ENCODE assay signal across 8 cellular contexts in genomic region chr21:14864211-14865021, GRCh38.
DNase-seq lines count a peak whose midpoint lies in the region; ATAC-seq and TF ChIP-seq lines count a peak whose summit lies in the region.

No MANE protein-coding gene starts in this region.

- no peak overlapping the region for H3K27ac ChIP-seq in SJSA1
- H3K27ac ChIP-seq in effector memory CD4-positive, alpha-beta T cell (ENCODE audit: insufficient read depth, low read length, poor library complexity, severe bottlenecking): no peak overlapping the region

- TF ChIP-seq CTCF in cardiac fibroblast (IDR thresholded peaks at IDR 0.05; ENCODE audit: low read depth, low read length) (peak; percentile 84), kidney epithelial cell (IDR thresholded peaks at IDR 0.05; ENCODE audit: insufficient read depth, low read length, poor library complexity, severe bottlenecking) (peak; percentile 89)

- DNase-seq in D341Med (ENCODE audit: low spot score) (peak; percentile 72), HS-27A (ENCODE audit: low read depth) (peak; percentile 51), SJSA1 (ENCODE audit: low read depth in 1 of 2, low spot score in 2 of 2) (peak; percentile 42 to 59), cardiac fibroblast (ENCODE audit: low read depth in 2 of 2) (peak; percentile 83 to 91), kidney epithelial cell (ENCODE audit: low read depth) (no peak)
- DNase-seq in stimulated activated CD4-positive, alpha-beta T cell treated with anti-CD3 and anti-CD28 coated beads, Interleukin-2, amount 100 ng/mL, for 48 hours: peak; percentile 14 to 37
- DNase-seq in effector memory CD4-positive, alpha-beta T cell: no peak

- H3K27me3 ChIP-seq in SJSA1 (replicated peaks): no peaks in the 10 kb centered on the region
- no peaks in the 10 kb centered on the region for H3K27me3 ChIP-seq in kidney epithelial cell (ENCODE audit: control insufficient read depth, insufficient read depth, low read length)
- H3K27me3 ChIP-seq in effector memory CD4-positive, alpha-beta T cell (replicated peaks; ENCODE audit: control insufficient read depth, insufficient read depth, low read length, poor library complexity, severe bottlenecking): no peaks in the 10 kb centered on the region

- 0 out of 2 replicates have a peak, but pooled peaks cover 3% of the 10 kb centered on the region for H3K4me1 ChIP-seq in SJSA1 (replicated peaks)
- no peaks in the 10 kb centered on the region for H3K4me1 ChIP-seq in effector memory CD4-positive, alpha-beta T cell (ENCODE audit: control insufficient read depth, insufficient read depth, low read length, poor library complexity, severe bottlenecking)

- peak; percentile 73 for ATAC-seq in GM19452 (IDR thresholded peaks at IDR 0.05; ENCODE audit: unreplicated experiment)

- H3K36me3 ChIP-seq in SJSA1 (no peaks in the 10 kb centered on the region), kidney epithelial cell (ENCODE audit: control insufficient read depth, insufficient read depth, low read length) (no peaks in the 10 kb centered on the region)
- no peaks in the 10 kb centered on the region for H3K36me3 ChIP-seq in effector memory CD4-positive, alpha-beta T cell (ENCODE audit: control insufficient read depth, insufficient read depth, low read length)

- no peaks in the 10 kb centered on the region for H3K9me3 ChIP-seq in SJSA1 (replicated peaks)
- H3K9me3 ChIP-seq in effector memory CD4-positive, alpha-beta T cell (ENCODE audit: control insufficient read depth, low read length): no peaks in the 10 kb centered on the region

- no peak overlapping the region for H3K4me3 ChIP-seq in SJSA1
- no peak overlapping the region for H3K4me3 ChIP-seq in cardiac fibroblast (replicated peaks in 1 of 2; ENCODE audit: low read depth in 2 of 2, low read length in 2 of 2)
- no peak overlapping the region for H3K4me3 ChIP-seq in kidney epithelial cell (ENCODE audit: low read depth, low read length)
- no peak overlapping the region for H3K4me3 ChIP-seq in effector memory CD4-positive, alpha-beta T cell (ENCODE audit: insufficient read depth, low read depth, low read length, poor library complexity, severe bottlenecking)

Comparison
In these comparisons a context has a peak if more than half of its experiments do, and no peak if none do; other contexts are left out.
1. DNase-seq: peak in D341Med (single experiment), HS-27A (single experiment), SJSA1 (2 of 2), cardiac fibroblast (2 of 2) and stimulated activated CD4-positive, alpha-beta T cell treated with anti-CD3 and anti-CD28 coated beads, Interleukin-2, amount 100 ng/mL, for 48 hours (2 of 2); none in kidney epithelial cell (single experiment) and effector memory CD4-positive, alpha-beta T cell (0 of 3).